In the genomic region with DNA sequence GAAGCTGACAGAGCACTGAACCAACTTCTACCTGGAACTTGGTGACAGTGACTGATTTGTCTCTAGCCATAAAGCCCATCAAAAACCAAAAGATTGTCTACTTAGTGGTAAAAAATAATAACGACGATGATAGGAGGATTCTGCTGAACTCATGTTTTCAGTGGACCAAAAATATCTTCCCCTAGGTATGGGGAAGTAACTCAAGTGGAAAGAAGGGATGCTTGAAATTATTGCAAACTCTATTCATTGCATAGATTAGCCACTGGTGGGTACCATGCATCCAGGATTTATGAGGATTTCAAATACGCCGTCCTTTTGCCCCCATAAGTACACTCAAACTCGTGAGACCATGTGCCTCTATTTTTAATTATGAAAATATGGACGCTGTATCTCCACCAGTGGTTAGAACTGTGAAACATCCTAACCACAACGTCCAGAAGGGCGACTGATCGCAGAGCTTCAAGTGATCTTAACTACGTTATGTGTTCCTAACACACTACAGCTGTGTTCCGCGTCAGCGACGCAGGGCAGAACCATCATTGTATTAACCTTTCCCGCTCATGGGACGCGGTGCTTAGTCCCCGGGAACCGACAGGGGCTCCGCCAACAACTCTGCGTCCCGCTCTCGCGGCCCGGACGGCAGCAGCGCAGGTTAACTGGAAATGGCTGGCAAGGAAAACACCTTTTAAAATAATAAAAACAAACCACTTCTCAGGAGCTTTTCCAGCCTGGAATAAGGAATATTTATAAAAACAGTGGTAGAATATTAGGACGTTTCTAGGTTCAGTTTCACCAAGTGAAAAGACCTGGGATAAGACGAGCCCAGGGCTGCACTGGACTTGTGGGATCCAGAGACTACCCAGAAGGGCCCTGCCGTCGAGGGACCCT, we compare ENCODE assay signal across 8 cellular contexts. TPM values are rescaled to one million over a fixed set of nuclear protein-coding genes. Genes with fewer than 3 reads are reported as not detected.
DNase-seq lines count a peak whose midpoint lies in the region; ATAC-seq and TF ChIP-seq lines count a peak whose summit lies in the region.

No MANE protein-coding gene starts in this region.

- 0 out of 2 replicates have a peak, but pooled peaks cover 8% of the 10 kb centered on the region for H3F3A ChIP-seq in PC-9 (ENCODE audit: insufficient read depth, low read depth)

- H3K27me3 Mint-ChIP-seq in CD14-positive monocyte (ENCODE audit: low read depth in 3 of 3) = no peaks in the 10 kb centered on the region
- H3K27me3 Mint-ChIP-seq in nephron (ENCODE audit: low read depth) = no peaks in the 10 kb centered on the region

- H3K4me3 Mint-ChIP-seq in CD14-positive monocyte (peak overlapping the region; percentile 90 to 92), nephron (peak overlapping the region; percentile 87 to 93 (median 89))

- H3K4me3 ChIP-seq in PC-9 = peak overlapping the region; percentile 95
- peak overlapping the region; percentile 75 to 93 (median 79) for H3K4me3 ChIP-seq in fibroblast of lung (replicated peaks in 1 of 4; ENCODE audit: control extremely low read depth in 1 of 4, insufficient read depth in 1 of 4, low read depth in 3 of 4, low read length in 4 of 4)

- POLR2A ChIA-PET in PC-9 (lab: Charles Lee; ENCODE audit: unreplicated experiment) = interaction anchor here (0.5 kb wide), 1 partner anchor 34 kb away, joined by 4 read pairs; no protein-coding TSS in a partner anchor

- H4K20me1 ChIP-seq in PC-9 (ENCODE audit: insufficient read depth) (no peaks in the 10 kb centered on the region; the same call in 1 of the 2 replicates), fibroblast of lung (ENCODE audit: control insufficient read depth, extremely low read depth, insufficient read depth, low read length) (no peaks in the 10 kb centered on the region)

- H3K9me3 ChIP-seq in PC-9 (ENCODE audit: insufficient read depth, low read depth) (no peaks in the 10 kb centered on the region), fibroblast of lung (ENCODE audit: control insufficient read depth, insufficient read depth, low read depth, low read length) (no peaks in the 10 kb centered on the region)

- H2AFZ ChIP-seq in PC-9 (peak overlapping the region; percentile 97), fibroblast of lung (ENCODE audit: low read length) (peak overlapping the region; percentile 69)

- H3K79me2 ChIP-seq in PC-9 (ENCODE audit: low read depth) = peaks cover 57% of the 10 kb centered on the region
- peaks cover 12% of the 10 kb centered on the region for H3K79me2 ChIP-seq in fibroblast of lung (ENCODE audit: control insufficient read depth, insufficient read depth, low read length)

- peak overlapping the region; percentile 74 for H3K9ac ChIP-seq in fibroblast of lung (ENCODE audit: insufficient read depth, low read length)

- H3K4me1 Mint-ChIP-seq in CD14-positive monocyte = peaks cover 16% of the 10 kb centered on the region
- peaks cover 29% of the 10 kb centered on the region for H3K4me1 Mint-ChIP-seq in nephron

- CTCF ChIA-PET in PC-9 (lab: Charles Lee) = interaction anchor here (0.6 to 0.7 kb wide), 2 partner anchors 52 to 279 kb away, joined by 3 read pairs; no protein-coding TSS in a partner anchor

- TF ChIP-seq CTCF in CD14-positive monocyte (IDR thresholded peaks at IDR 0.05) (no peak), PC-9 (conservative IDR thresholded peaks at IDR 0.05) (no peak; the same call in 1 of the 2 replicates), fibroblast of lung (conservative IDR thresholded peaks at IDR 0.05 in 1 of 2, IDR thresholded peaks at IDR 0.05 in 1 of 2; ENCODE audit: low read depth in 1 of 2, low read length in 2 of 2) (peak in 1 of 2 donors; percentile 23), nephron (IDR thresholded peaks at IDR 0.05; ENCODE audit: unreplicated experiment in 3 of 3) (no peak)

- peaks cover 20 to 26% of the 10 kb centered on the region in 2 donors for H3K36me3 Mint-ChIP-seq in CD14-positive monocyte
- H3K36me3 Mint-ChIP-seq in nephron (ENCODE audit: low read depth) = peaks cover 11% of the 10 kb centered on the region

- no peaks in the 10 kb centered on the region for H3K9me2 ChIP-seq in PC-9 (ENCODE audit: insufficient read depth)

- H3K9me3 Mint-ChIP-seq in CD14-positive monocyte (peaks cover 0 to 2% (median 0%) of the 10 kb centered on the region in 7 donors), nephron (no peaks in the 10 kb centered on the region)

- H3K36me3 ChIP-seq in PC-9 (ENCODE audit: low read depth) (peaks cover 24% of the 10 kb centered on the region), fibroblast of lung (ENCODE audit: control insufficient read depth, insufficient read depth, low read length) (peaks cover 2% of the 10 kb centered on the region)

- H3K27ac Mint-ChIP-seq in CD14-positive monocyte (peak overlapping the region; percentile 57 to 94 (median 76)), nephron (peak overlapping the region; percentile 54 to 86 (median 86))

- H3K27ac ChIP-seq in PC-9 (0 out of 2 replicates have a peak overlapping the region, but pooled peaks have one; percentile 29), fibroblast of lung (ENCODE audit: insufficient read depth, low read length) (peak overlapping the region; percentile 73)

- BruUV-seq in PC-9 (replicated peaks; lab: Mats Ljungman, UMichigan) = no TSS peak

- H3K4me1 ChIP-seq in PC-9 (replicated peaks; ENCODE audit: insufficient read depth) (peaks cover 18% of the 10 kb centered on the region), fibroblast of lung (ENCODE audit: control insufficient read depth, extremely low read depth, insufficient read depth, low read length) (no peaks in the 10 kb centered on the region)

- no peaks in the 10 kb centered on the region for H3K27me3 ChIP-seq in PC-9 (ENCODE audit: insufficient read depth, low read depth)
- H3K27me3 ChIP-seq in fibroblast of lung (ENCODE audit: control insufficient read depth, insufficient read depth, low read length) = no peaks in the 10 kb centered on the region

- peak; percentile 17 for ATAC-seq in GM19397 (IDR thresholded peaks at IDR 0.05; ENCODE audit: unreplicated experiment)
- peak; percentile 24 for ATAC-seq in HG03575 (IDR thresholded peaks at IDR 0.05; ENCODE audit: extremely low read depth, insufficient number of reproducible peaks, low FRiP score, unreplicated experiment)

- intact Hi-C loops in CD14-positive monocyte (cut with micrococcal nuclease) = loop anchor here (5.0 to 10.0 kb wide), 3 partner anchors 80 to 697 kb away; a partner anchor contains a TSS
- intact Hi-C loops in PC-9 (cut with micrococcal nuclease; ENCODE audit: unreplicated experiment) = loop anchor here (1.0 to 5.0 kb wide), 6 partner anchors 65 to 705 kb away; a partner anchor contains a TSS

- peak overlapping the region; percentile 91 for H3K4me2 ChIP-seq in PC-9
- peak overlapping the region; percentile 88 for H3K4me2 ChIP-seq in fibroblast of lung (ENCODE audit: extremely low read depth, insufficient read depth, low read length)

- DNase-seq in CD14-positive monocyte (ENCODE audit: low spot score) (no peak), PC-9 (peak; percentile 52 to 59), fibroblast of lung (ENCODE audit: low read depth in 2 of 2) (peak; percentile 55 to 62), stromal cell of bone marrow (ENCODE audit: low read depth) (peak; percentile 19)
- DNase-seq in activated T-cell treated with anti-CD3 and anti-CD28 coated beads, Interleukin-2, amount 50 U/mL, for 48 hours = peak; percentile 69 to 74

RNA-seq across cellular contexts. Expression of a gene that starts 0.8 kb away (rescaled TPM):
- polyA plus RNA-seq in CD14-positive monocyte = 1 to 10 TPM; 2.8 to 2.9 TPM
- 13.4 and 20.2 TPM in 2 replicates for total RNA-seq in PC-9 (2021)
- total RNA-seq in fibroblast of lung = 19.3 and 23.0 TPM in 2 replicates
- polyA plus RNA-seq in fibroblast of lung = 11.2 and 11.3 TPM in 2 replicates
- 6.3 and 7.3 TPM in 2 replicates for polyA plus RNA-seq in fibroblast of lung (2012)
- 0.31 and 2.9 TPM in 2 replicates for polyA minus RNA-seq in fibroblast of lung (ENCODE audit: low replicate concordance)

RNA-seq across cellular contexts. Expression of a gene that starts 1.1 kb away (rescaled TPM):
- polyA plus RNA-seq in CD14-positive monocyte (1 to 10 TPM; 6.1 to 8.5 TPM), fibroblast of lung (7.4 and 9.8 TPM in 2 replicates)
- total RNA-seq in PC-9 (2021) (7.4 and 11.5 TPM in 2 replicates), fibroblast of lung (10.3 and 12.2 TPM in 2 replicates)
- polyA plus RNA-seq in fibroblast of lung (2012) = 5.3 and 6.8 TPM in 2 replicates
- polyA minus RNA-seq in fibroblast of lung (ENCODE audit: low replicate concordance) = 0.78 and 1.5 TPM in 2 replicates

RNA-seq across cellular contexts. Expression of a gene that starts 49.8 kb away (rescaled TPM):
- polyA plus RNA-seq in CD14-positive monocyte (not detected), fibroblast of lung (not detected in 2 replicates)
- total RNA-seq in PC-9 (2021) (not detected in 2 replicates), fibroblast of lung (not detected in 2 replicates)
- 0.08 TPM in 1 of 2 replicates, not detected in the other for polyA plus RNA-seq in fibroblast of lung (2012)
- not detected in 2 replicates for polyA minus RNA-seq in fibroblast of lung (ENCODE audit: low replicate concordance)
